In the genomic region with DNA sequence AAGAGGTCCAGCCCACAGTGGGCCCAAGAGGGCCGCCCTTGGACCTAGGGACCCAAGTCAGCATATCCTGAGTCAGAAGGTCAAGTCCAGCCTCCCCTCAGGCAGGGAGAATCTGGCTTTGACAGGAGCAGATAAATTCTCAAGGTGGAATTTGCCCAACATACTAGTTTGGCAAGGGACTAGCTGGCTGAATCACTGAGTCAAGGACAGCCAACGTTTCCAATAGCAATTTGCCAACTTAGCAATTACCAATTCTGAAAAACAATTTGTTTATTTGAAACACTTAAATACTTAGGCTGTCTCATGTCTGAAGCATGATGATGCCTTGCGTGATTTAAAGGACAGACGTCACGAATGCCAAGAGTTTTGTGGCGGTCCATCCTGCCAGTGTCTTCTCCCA, we compare ENCODE assay signal across 7 cellular contexts. TPM values are rescaled to one million over a fixed set of nuclear protein-coding genes. Genes with fewer than 3 reads are reported as not detected.
"Had no signal": no experiment of that assay in that cellular context is flagged by ENCODE, and none has a peak within 500 bp of the region (broad histone marks: within the 10 kb centered on the region; RNA-seq: fewer than 3 reads in every experiment).

No MANE protein-coding gene starts in this region.

RNA-seq across cellular contexts. Expression of a gene that starts 2.7 kb away (rescaled TPM):
- total RNA-seq: GM23248, GM23338, H1, H4, H7, H9, HFFc6 had no signal
- polyA plus RNA-seq: GM23338, H1 had no signal

RNA-seq across cellular contexts. Expression of a gene that starts 10.3 kb away (rescaled TPM):
- total RNA-seq: GM23338, H1, H7 had no signal
- polyA plus RNA-seq: GM23338 had no signal
